ENCODE assay signal across 8 cellular contexts in the genomic region with DNA sequence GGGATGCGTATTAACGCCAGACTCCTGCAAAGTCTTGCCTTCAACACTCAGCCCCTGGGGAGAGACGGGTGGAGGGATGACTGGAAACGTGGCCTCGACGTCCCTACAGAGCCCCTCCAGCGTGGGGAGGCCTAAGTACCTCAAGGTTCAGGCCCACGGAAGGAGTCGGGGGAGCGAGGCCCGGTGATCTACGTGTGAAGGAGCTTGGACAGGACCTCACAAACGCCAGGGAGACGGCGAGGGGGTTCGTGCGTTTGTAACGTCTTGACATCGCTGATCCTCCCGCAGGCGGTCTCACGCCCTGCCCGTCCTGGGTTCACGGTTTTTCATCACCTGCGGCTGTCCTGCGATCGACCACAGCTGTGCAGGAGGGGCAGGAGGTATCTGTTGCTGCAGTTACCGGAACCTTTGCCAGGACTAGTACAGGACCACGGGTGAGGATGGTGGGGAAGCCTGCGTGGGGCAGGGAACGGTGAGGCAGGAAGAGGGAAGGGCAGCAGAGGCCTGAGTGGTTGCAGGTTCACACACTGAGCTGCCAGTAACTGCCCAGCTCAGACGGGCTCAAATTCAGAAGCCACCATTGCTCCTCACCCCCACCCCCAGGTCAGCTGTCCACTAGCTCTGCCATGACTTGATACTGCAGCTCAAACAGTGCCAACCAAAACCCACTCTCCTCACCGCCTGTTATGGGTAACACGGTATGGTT. TPM values are rescaled to one million over a fixed set of nuclear protein-coding genes. Genes with fewer than 3 reads are reported as not detected.
DNase-seq lines count a peak whose midpoint lies in the region; ATAC-seq, FAIRE-seq and TF ChIP-seq lines count a peak whose summit lies in the region.

No MANE protein-coding gene starts in this region.

- no peaks in the 10 kb centered on the region for H3K9me3 ChIP-seq in Loucy (ENCODE audit: insufficient read depth, low read depth, low read length)
- no peaks in the 10 kb centered on the region for H3K9me3 ChIP-seq in lung (ENCODE audit: control insufficient read depth in 2 of 2, insufficient read depth in 1 of 2, low read length in 1 of 2)
- H3K9me3 ChIP-seq in uterus, result no peaks in the 10 kb centered on the region

- peak; percentile 3 for DNase-seq in SKM-1 treated with dmso at 0.1 percent for 144 hours (lab: John Stamatoyannopoulos, UW; ENCODE audit: unreplicated experiment)
- no peak for DNase-seq in SKM-1 (lab: John Stamatoyannopoulos, UW; ENCODE audit: unreplicated experiment)
- no peak for DNase-seq in bronchial epithelial cell (ENCODE audit: low read depth)
- DNase-seq in lung (ENCODE audit: low spot score), result no peak
- no peak for DNase-seq in uterus
- DNase-seq in NCI-H2171 (lab: John Stamatoyannopoulos, UW), result no peak

- H3K27me3 ChIP-seq in Loucy (ENCODE audit: insufficient read depth, low read length, poor library complexity, severe bottlenecking), result peaks cover 6% of the 10 kb centered on the region
- H3K27me3 ChIP-seq in bronchial epithelial cell (ENCODE audit: control insufficient read depth, insufficient read depth, low read length), result no peaks in the 10 kb centered on the region
- no peaks in the 10 kb centered on the region for H3K27me3 ChIP-seq in lung (ENCODE audit: control insufficient read depth, insufficient read depth)
- no peaks in the 10 kb centered on the region for H3K27me3 ChIP-seq in uterus

- H3F3A ChIP-seq in Loucy (ENCODE audit: low read depth), result no peaks in the 10 kb centered on the region

- peaks cover 43% of the 10 kb centered on the region; the same call in 1 of the 2 replicates for H3K36me3 ChIP-seq in Loucy (ENCODE audit: insufficient read depth, low read length)
- H3K36me3 ChIP-seq in bronchial epithelial cell (ENCODE audit: control insufficient read depth, insufficient read depth, low read length), result peaks cover 33% of the 10 kb centered on the region
- H3K36me3 ChIP-seq in lung (ENCODE audit: control insufficient read depth in 2 of 2, insufficient read depth in 2 of 2, low read length in 2 of 2), result peaks cover 9 to 40% of the 10 kb centered on the region in 2 donors
- no peaks in the 10 kb centered on the region for H3K36me3 ChIP-seq in uterus

- peak overlapping the region; percentile 87 for H3K4me3 ChIP-seq in Loucy (ENCODE audit: low read length, poor library complexity, severe bottlenecking)
- peak overlapping the region; percentile 92 for H3K4me3 ChIP-seq in bronchial epithelial cell (ENCODE audit: low read depth, low read length)
- H3K4me3 ChIP-seq in lung, result peak overlapping the region; percentile 80
- peak overlapping the region; percentile 94 to 97 for H3K4me3 ChIP-seq in uterus

- intact Hi-C loops in uterus (cut with DNase I; ENCODE audit: low total_unique reads), result no loop called here

- peak; percentile 0 for ATAC-seq in lung (ENCODE audit: insufficient read depth, low FRiP score)
- ATAC-seq in HG03565 (IDR thresholded peaks at IDR 0.05; ENCODE audit: unreplicated experiment), result no peak

- 5 to 7% methylated on average over 34 of the region's 34 CpGs for WGBS in lung, 2 donors

- H2AFZ ChIP-seq in Loucy (ENCODE audit: low read length), result peak overlapping the region; percentile 75

- H3K4me1 ChIP-seq in Loucy (ENCODE audit: insufficient read depth, low read length, poor library complexity, severe bottlenecking), result peaks cover 38% of the 10 kb centered on the region
- H3K4me1 ChIP-seq in lung (ENCODE audit: control insufficient read depth in 2 of 2, insufficient read depth in 2 of 2, low read length in 2 of 2), result peaks cover 5 to 17% of the 10 kb centered on the region in 2 donors
- peaks cover 6 to 18% of the 10 kb centered on the region in 2 donors for H3K4me1 ChIP-seq in uterus

- H3K79me2 ChIP-seq in Loucy (ENCODE audit: insufficient read depth, low read length), result peaks cover 85% of the 10 kb centered on the region

- TF ChIP-seq CTCF in Loucy (conservative IDR thresholded peaks at IDR 0.05; ENCODE audit: low read length) (no peak), bronchial epithelial cell (IDR thresholded peaks at IDR 0.05; ENCODE audit: insufficient read depth, low read length, severe bottlenecking) (no peak), lung (IDR thresholded peaks at IDR 0.05; ENCODE audit: control extremely low read depth, extremely low read depth) (no peak), uterus (IDR thresholded peaks at IDR 0.05) (no peak)

- no peak for TF ChIP-seq POLR2A in uterus (IDR thresholded peaks at IDR 0.05)

- peaks cover 41% of the 10 kb centered on the region for H4K20me1 ChIP-seq in Loucy (ENCODE audit: insufficient read depth, low read length, poor library complexity, severe bottlenecking)

- peak overlapping the region; percentile 97 for H3K4me2 ChIP-seq in Loucy (ENCODE audit: low read depth, low read length, poor library complexity, severe bottlenecking)

- H3K9ac ChIP-seq in Loucy (ENCODE audit: low read depth, low read length, poor library complexity, severe bottlenecking), result peak overlapping the region; percentile 95

- FAIRE-seq in bronchial epithelial cell (lab: Jason Lieb, UNC), result no peak

- H3K9me2 ChIP-seq in Loucy (replicated peaks; ENCODE audit: low read depth, low read length), result no peaks in the 10 kb centered on the region

- H3K27ac ChIP-seq in lung (ENCODE audit: low read depth in 1 of 2, low read length in 1 of 2), result peak overlapping the region; percentile 90 to 91
- peak overlapping the region; percentile 75 to 85 for H3K27ac ChIP-seq in uterus

RNA-seq across cellular contexts. Expression of gene CCNL2, which starts 0.9 kb away (rescaled TPM):
- 119 and 134 TPM in 2 replicates for total RNA-seq in bronchial epithelial cell
- total RNA-seq in lung, result 100 to 1,000 TPM; 157 to 385 TPM
- 100 to 1,000 TPM in 1 of 2 donors, 10 to 100 TPM in 1; 97.9 to 230 TPM for polyA plus RNA-seq in lung
- 100 to 1,000 TPM; 207 to 351 (median 281) TPM for total RNA-seq in uterus

RNA-seq across cellular contexts. Expression of gene MRPL20, which starts 7.1 kb away (rescaled TPM):
- total RNA-seq in bronchial epithelial cell (46.3 and 50.4 TPM in 2 replicates), lung (100 to 1,000 TPM in 1 of 2 donors, 10 to 100 TPM in 1; 60.1 to 115 TPM), uterus (100 to 1,000 TPM in 1 of 4 donors, 10 to 100 TPM in 3; 34.3 to 114 (median 65.1) TPM)
- polyA plus RNA-seq in lung, result 100 to 1,000 TPM; 129 to 181 TPM

RNA-seq across cellular contexts. Expression of gene ANKRD65, which starts 21.1 kb away (rescaled TPM):
- 5.3 and 7.9 TPM in 2 replicates for total RNA-seq in bronchial epithelial cell
- total RNA-seq in lung, result 10 to 100 TPM; 30.2 to 54.2 TPM
- polyA plus RNA-seq in lung, result 10 to 100 TPM; 13.5 to 33.5 TPM
- total RNA-seq in uterus, result 10 to 100 TPM in 2 of 4 donors, 1 to 10 TPM in 2; 1.3 to 20.0 (median 6.7) TPM

RNA-seq across cellular contexts. Expression of gene AURKAIP1, which starts 25.0 kb away (rescaled TPM):
- total RNA-seq in bronchial epithelial cell, result 93.5 and 128 TPM in 2 replicates
- 100 to 1,000 TPM in 1 of 2 donors, 10 to 100 TPM in 1; 43.5 to 157 TPM for total RNA-seq in lung
- polyA plus RNA-seq in lung, result 100 to 1,000 TPM; 179 to 208 TPM
- 10 to 100 TPM; 13.2 to 75.8 (median 31.1) TPM for total RNA-seq in uterus

RNA-seq across cellular contexts. Expression of gene VWA1, which starts 35.5 kb away (rescaled TPM):
- total RNA-seq in bronchial epithelial cell, result 5.0 and 7.9 TPM in 2 replicates
- total RNA-seq in lung, result 10 to 100 TPM; 72.6 to 94.3 TPM
- 10 to 100 TPM; 51.7 to 65.6 TPM for polyA plus RNA-seq in lung
- total RNA-seq in uterus, result 10 to 100 TPM; 15.6 to 67.1 (median 47.1) TPM
